ENCODE assay signal across 1 cellular context in the genomic region with DNA sequence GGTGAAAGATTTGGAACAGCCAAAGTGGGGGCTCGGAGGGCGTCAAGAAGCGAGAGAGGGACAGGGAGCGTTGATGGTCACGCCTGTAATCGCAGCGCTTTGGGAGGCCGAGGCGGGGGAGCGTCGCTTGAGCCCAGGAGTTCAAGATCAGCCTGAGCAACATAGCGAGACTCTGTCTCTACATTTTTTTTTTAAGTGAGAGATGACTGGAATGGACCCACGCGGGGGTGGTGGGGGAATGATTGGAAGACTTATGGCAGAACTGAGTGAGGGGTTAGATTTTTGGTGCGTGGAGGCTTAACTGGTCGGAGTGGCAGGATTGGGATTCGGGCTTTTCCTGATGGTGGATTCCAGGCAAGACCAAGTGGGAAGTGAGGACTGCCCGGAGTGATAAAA.
TF ChIP-seq lines count a peak whose summit lies in the region.

No MANE protein-coding gene starts in this region.

TF ChIP-seq in HepG2, 621 proteins besides CTCF, POLR2A, EP300 and RAD21 (continued from another document and continues in another):
- TF ChIP-seq, protein P1, sequence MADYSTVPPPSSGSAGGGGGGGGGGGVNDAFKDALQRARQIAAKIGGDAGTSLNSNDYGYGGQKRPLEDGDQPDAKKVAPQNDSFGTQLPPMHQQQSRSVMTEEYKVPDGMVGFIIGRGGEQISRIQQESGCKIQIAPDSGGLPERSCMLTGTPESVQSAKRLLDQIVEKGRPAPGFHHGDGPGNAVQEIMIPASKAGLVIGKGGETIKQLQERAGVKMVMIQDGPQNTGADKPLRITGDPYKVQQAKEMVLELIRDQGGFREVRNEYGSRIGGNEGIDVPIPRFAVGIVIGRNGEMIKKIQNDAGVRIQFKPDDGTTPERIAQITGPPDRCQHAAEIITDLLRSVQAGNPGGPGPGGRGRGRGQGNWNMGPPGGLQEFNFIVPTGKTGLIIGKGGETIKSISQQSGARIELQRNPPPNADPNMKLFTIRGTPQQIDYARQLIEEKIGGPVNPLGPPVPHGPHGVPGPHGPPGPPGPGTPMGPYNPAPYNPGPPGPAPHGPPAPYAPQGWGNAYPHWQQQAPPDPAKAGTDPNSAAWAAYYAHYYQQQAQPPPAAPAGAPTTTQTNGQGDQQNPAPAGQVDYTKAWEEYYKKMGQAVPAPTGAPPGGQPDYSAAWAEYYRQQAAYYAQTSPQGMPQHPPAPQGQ (CRISPR knock-in tag; IDR thresholded peaks at IDR 0.05; ENCODE audit: borderline replicate concordance), result no peak
- TF ChIP-seq SIX1 (CRISPR knock-in tag; IDR thresholded peaks at IDR 0.05; ENCODE audit: borderline replicate concordance) (no peak), ZC3H13 (CRISPR knock-in tag; IDR thresholded peaks at IDR 0.05) (no peak), SMARCE1 (IDR thresholded peaks at IDR 0.05; ENCODE audit: borderline replicate concordance) (no peak), ZSCAN29 (CRISPR knock-in tag; conservative IDR thresholded peaks at IDR 0.05) (0 out of 2 replicates have a peak, but pooled peaks have one; percentile 2), ZNF749 (CRISPR knock-in tag; IDR thresholded peaks at IDR 0.05; ENCODE audit: borderline replicate concordance) (no peak), CCDC6 (CRISPR knock-in tag; IDR thresholded peaks at IDR 0.05) (0 out of 2 replicates have a peak, but pooled peaks have one; percentile 7), ZFX (CRISPR knock-in tag; IDR thresholded peaks at IDR 0.05; ENCODE audit: low read depth) (no peak), SRY (CRISPR knock-in tag; IDR thresholded peaks at IDR 0.05) (no peak), REL (CRISPR knock-in tag; conservative IDR thresholded peaks at IDR 0.05) (no peak), FOXK2 (IDR thresholded peaks at IDR 0.05) (no peak), PHF5A (CRISPR knock-in tag; IDR thresholded peaks at IDR 0.05; ENCODE audit: low read depth, unreplicated experiment) (no peak), CREM (IDR thresholded peaks at IDR 0.05) (no peak), CREM (CRISPR knock-in tag; IDR thresholded peaks at IDR 0.05) (no peak), ZNF644 (CRISPR knock-in tag; IDR thresholded peaks at IDR 0.05; ENCODE audit: low read depth) (no peak), GPN1 (CRISPR knock-in tag; IDR thresholded peaks at IDR 0.05; ENCODE audit: borderline replicate concordance) (no peak), MBNL3 (CRISPR knock-in tag; conservative IDR thresholded peaks at IDR 0.05) (no peak), ZFP36 (IDR thresholded peaks at IDR 0.05; ENCODE audit: borderline replicate concordance, low read depth, low read length, partially characterized antibody) (no peak), SMYD3 (CRISPR knock-in tag; IDR thresholded peaks at IDR 0.05) (no peak), EZH2 (conservative IDR thresholded peaks at IDR 0.05; ENCODE audit: low read depth, low read length) (no peak), HNRNPK (IDR thresholded peaks at IDR 0.05; ENCODE audit: low read depth, low read length, poor library complexity, severe bottlenecking) (no peak), ZSCAN21 (CRISPR knock-in tag; IDR thresholded peaks at IDR 0.05; ENCODE audit: borderline replicate concordance) (0 out of 2 replicates have a peak, but pooled peaks have one; percentile 22), ZFY (CRISPR knock-in tag; IDR thresholded peaks at IDR 0.05) (no peak), ZNF367 (CRISPR knock-in tag; IDR thresholded peaks at IDR 0.05; ENCODE audit: borderline replicate concordance) (no peak), KDM3A (CRISPR knock-in tag; IDR thresholded peaks at IDR 0.05; ENCODE audit: low read depth) (no peak)
- TF ChIP-seq, protein P2, sequence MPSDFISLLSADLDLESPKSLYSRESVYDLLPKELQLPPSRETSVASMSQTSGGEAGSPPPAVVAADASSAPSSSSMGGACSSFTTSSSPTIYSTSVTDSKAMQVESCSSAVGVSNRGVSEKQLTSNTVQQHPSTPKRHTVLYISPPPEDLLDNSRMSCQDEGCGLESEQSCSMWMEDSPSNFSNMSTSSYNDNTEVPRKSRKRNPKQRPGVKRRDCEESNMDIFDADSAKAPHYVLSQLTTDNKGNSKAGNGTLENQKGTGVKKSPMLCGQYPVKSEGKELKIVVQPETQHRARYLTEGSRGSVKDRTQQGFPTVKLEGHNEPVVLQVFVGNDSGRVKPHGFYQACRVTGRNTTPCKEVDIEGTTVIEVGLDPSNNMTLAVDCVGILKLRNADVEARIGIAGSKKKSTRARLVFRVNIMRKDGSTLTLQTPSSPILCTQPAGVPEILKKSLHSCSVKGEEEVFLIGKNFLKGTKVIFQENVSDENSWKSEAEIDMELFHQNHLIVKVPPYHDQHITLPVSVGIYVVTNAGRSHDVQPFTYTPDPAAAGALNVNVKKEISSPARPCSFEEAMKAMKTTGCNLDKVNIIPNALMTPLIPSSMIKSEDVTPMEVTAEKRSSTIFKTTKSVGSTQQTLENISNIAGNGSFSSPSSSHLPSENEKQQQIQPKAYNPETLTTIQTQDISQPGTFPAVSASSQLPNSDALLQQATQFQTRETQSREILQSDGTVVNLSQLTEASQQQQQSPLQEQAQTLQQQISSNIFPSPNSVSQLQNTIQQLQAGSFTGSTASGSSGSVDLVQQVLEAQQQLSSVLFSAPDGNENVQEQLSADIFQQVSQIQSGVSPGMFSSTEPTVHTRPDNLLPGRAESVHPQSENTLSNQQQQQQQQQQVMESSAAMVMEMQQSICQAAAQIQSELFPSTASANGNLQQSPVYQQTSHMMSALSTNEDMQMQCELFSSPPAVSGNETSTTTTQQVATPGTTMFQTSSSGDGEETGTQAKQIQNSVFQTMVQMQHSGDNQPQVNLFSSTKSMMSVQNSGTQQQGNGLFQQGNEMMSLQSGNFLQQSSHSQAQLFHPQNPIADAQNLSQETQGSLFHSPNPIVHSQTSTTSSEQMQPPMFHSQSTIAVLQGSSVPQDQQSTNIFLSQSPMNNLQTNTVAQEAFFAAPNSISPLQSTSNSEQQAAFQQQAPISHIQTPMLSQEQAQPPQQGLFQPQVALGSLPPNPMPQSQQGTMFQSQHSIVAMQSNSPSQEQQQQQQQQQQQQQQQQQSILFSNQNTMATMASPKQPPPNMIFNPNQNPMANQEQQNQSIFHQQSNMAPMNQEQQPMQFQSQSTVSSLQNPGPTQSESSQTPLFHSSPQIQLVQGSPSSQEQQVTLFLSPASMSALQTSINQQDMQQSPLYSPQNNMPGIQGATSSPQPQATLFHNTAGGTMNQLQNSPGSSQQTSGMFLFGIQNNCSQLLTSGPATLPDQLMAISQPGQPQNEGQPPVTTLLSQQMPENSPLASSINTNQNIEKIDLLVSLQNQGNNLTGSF (CRISPR knock-in tag; IDR thresholded peaks at IDR 0.05), result peak; percentile 9; the same call in 1 of the 2 replicates
- TF ChIP-seq, protein P3, sequence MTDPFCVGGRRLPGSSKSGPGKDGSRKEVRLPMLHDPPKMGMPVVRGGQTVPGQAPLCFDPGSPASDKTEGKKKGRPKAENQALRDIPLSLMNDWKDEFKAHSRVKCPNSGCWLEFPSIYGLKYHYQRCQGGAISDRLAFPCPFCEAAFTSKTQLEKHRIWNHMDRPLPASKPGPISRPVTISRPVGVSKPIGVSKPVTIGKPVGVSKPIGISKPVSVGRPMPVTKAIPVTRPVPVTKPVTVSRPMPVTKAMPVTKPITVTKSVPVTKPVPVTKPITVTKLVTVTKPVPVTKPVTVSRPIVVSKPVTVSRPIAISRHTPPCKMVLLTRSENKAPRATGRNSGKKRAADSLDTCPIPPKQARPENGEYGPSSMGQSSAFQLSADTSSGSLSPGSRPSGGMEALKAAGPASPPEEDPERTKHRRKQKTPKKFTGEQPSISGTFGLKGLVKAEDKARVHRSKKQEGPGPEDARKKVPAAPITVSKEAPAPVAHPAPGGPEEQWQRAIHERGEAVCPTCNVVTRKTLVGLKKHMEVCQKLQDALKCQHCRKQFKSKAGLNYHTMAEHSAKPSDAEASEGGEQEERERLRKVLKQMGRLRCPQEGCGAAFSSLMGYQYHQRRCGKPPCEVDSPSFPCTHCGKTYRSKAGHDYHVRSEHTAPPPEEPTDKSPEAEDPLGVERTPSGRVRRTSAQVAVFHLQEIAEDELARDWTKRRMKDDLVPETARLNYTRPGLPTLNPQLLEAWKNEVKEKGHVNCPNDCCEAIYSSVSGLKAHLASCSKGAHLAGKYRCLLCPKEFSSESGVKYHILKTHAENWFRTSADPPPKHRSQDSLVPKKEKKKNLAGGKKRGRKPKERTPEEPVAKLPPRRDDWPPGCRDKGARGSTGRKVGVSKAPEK (CRISPR knock-in tag; IDR thresholded peaks at IDR 0.05; ENCODE audit: borderline replicate concordance), result no peak
- TF ChIP-seq, protein P4, sequence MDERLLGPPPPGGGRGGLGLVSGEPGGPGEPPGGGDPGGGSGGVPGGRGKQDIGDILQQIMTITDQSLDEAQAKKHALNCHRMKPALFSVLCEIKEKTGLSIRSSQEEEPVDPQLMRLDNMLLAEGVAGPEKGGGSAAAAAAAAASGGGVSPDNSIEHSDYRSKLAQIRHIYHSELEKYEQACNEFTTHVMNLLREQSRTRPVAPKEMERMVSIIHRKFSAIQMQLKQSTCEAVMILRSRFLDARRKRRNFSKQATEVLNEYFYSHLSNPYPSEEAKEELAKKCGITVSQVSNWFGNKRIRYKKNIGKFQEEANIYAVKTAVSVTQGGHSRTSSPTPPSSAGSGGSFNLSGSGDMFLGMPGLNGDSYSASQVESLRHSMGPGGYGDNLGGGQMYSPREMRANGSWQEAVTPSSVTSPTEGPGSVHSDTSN (CRISPR knock-in tag; IDR thresholded peaks at IDR 0.05), result no peak
- TF ChIP-seq, protein P5, sequence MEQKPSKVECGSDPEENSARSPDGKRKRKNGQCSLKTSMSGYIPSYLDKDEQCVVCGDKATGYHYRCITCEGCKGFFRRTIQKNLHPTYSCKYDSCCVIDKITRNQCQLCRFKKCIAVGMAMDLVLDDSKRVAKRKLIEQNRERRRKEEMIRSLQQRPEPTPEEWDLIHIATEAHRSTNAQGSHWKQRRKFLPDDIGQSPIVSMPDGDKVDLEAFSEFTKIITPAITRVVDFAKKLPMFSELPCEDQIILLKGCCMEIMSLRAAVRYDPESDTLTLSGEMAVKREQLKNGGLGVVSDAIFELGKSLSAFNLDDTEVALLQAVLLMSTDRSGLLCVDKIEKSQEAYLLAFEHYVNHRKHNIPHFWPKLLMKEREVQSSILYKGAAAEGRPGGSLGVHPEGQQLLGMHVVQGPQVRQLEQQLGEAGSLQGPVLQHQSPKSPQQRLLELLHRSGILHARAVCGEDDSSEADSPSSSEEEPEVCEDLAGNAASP (CRISPR knock-in tag; IDR thresholded peaks at IDR 0.05; ENCODE audit: borderline replicate concordance), result no peak
- TF ChIP-seq, protein P6, sequence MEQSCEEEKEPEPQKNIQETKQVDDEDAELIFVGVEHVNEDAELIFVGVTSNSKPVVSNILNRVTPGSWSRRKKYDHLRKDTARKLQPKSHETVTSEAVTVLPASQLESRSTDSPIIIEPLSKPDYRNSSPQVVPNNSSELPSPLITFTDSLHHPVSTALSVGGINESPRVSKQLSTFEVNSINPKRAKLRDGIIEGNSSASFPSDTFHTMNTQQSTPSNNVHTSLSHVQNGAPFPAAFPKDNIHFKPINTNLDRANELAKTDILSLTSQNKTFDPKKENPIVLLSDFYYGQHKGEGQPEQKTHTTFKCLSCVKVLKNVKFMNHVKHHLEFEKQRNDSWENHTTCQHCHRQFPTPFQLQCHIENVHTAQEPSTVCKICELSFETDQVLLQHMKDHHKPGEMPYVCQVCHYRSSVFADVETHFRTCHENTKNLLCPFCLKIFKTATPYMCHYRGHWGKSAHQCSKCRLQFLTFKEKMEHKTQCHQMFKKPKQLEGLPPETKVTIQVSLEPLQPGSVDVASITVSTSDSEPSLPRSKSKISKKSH (CRISPR knock-in tag; IDR thresholded peaks at IDR 0.05; ENCODE audit: borderline replicate concordance), result no peak
- TF ChIP-seq, protein P7, sequence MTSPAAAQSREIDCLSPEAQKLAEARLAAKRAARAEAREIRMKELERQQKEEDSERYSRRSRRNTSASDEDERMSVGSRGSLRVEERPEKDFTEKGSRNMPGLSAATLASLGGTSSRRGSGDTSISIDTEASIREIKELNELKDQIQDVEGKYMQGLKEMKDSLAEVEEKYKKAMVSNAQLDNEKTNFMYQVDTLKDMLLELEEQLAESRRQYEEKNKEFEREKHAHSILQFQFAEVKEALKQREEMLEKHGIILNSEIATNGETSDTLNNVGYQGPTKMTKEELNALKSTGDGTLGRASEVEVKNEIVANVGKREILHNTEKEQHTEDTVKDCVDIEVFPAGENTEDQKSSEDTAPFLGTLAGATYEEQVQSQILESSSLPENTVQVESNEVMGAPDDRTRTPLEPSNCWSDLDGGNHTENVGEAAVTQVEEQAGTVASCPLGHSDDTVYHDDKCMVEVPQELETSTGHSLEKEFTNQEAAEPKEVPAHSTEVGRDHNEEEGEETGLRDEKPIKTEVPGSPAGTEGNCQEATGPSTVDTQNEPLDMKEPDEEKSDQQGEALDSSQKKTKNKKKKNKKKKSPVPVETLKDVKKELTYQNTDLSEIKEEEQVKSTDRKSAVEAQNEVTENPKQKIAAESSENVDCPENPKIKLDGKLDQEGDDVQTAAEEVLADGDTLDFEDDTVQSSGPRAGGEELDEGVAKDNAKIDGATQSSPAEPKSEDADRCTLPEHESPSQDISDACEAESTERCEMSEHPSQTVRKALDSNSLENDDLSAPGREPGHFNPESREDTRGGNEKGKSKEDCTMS (CRISPR knock-in tag; conservative IDR thresholded peaks at IDR 0.05), result no peak
- TF ChIP-seq, protein P8, sequence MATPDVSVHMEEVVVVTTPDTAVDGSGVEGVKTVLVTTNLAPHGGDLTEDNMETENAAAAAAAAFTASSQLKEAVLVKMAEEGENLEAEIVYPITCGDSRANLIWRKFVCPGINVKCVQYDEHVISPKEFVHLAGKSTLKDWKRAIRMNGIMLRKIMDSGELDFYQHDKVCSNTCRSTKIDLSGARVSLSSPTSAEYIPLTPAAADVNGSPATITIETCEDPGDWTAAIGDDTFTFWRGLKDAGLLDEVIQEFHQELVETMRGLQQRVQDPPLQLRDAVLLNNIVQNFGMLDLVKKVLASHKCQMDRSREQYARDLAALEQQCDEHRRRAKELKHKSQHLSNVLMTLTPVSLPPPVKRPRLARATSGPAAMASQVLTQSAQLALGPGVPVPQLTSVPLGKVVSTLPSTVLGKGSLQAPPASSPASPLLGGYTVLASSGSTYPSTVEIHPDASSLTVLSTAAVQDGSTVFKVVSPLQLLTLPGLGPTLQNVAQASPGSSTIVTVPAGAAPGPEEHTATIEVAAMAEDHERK (CRISPR knock-in tag; IDR thresholded peaks at IDR 0.05; ENCODE audit: low read depth), result no peak
- TF ChIP-seq, protein P9, sequence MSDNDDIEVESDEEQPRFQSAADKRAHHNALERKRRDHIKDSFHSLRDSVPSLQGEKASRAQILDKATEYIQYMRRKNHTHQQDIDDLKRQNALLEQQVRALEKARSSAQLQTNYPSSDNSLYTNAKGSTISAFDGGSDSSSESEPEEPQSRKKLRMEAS (IDR thresholded peaks at IDR 0.05), result 0 out of 2 replicates have a peak, but pooled peaks have one; percentile 8
- TF ChIP-seq, protein P10, sequence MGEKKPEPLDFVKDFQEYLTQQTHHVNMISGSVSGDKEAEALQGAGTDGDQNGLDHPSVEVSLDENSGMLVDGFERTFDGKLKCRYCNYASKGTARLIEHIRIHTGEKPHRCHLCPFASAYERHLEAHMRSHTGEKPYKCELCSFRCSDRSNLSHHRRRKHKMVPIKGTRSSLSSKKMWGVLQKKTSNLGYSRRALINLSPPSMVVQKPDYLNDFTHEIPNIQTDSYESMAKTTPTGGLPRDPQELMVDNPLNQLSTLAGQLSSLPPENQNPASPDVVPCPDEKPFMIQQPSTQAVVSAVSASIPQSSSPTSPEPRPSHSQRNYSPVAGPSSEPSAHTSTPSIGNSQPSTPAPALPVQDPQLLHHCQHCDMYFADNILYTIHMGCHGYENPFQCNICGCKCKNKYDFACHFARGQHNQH (CRISPR knock-in tag; IDR thresholded peaks at IDR 0.05), result no peak
- TF ChIP-seq, protein P11, sequence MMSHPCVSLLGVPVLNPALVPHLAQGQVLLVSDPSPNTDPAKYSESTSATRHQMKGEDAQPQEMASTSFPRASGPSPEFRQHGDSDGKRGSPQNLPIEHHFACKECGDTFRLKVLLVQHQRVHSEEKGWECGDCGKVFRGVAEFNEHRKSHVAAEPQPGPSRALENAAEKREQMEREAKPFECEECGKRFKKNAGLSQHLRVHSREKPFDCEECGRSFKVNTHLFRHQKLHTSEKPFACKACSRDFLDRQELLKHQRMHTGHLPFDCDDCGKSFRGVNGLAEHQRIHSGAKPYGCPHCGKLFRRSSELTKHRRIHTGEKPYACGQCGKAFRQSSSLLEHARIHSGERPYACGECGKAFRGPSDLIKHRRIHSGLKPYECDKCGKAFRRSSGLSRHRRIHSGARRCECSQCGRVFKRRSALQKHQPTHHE (CRISPR knock-in tag; IDR thresholded peaks at IDR 0.05; ENCODE audit: borderline replicate concordance), result no peak
